ENCODE assay signal across 1 cellular context in the genomic region with DNA sequence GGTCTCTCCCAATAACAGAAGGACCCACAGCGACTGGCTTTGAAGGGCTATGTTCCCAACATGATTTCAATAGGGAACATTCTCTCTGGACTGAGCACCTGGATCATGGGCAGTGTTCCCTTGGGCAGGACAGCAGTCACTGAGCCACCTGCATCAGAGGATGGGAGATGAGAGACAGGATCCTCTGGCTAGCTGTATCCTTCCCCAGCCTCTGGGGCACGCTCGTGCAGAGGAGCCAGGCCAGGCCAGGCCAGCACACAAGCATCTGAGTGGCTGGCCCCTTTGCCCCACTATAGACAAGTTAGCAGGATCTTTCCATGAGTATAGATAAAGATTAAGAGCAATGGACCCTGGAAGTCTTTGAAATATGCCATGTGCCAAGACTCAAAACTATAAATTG.
TF ChIP-seq lines count a peak whose summit lies in the region.

No MANE protein-coding gene starts in this region.

TF ChIP-seq in WTC11, 78 proteins besides CTCF, POLR2A, EP300 and RAD21:
- TF ChIP-seq, protein P1, sequence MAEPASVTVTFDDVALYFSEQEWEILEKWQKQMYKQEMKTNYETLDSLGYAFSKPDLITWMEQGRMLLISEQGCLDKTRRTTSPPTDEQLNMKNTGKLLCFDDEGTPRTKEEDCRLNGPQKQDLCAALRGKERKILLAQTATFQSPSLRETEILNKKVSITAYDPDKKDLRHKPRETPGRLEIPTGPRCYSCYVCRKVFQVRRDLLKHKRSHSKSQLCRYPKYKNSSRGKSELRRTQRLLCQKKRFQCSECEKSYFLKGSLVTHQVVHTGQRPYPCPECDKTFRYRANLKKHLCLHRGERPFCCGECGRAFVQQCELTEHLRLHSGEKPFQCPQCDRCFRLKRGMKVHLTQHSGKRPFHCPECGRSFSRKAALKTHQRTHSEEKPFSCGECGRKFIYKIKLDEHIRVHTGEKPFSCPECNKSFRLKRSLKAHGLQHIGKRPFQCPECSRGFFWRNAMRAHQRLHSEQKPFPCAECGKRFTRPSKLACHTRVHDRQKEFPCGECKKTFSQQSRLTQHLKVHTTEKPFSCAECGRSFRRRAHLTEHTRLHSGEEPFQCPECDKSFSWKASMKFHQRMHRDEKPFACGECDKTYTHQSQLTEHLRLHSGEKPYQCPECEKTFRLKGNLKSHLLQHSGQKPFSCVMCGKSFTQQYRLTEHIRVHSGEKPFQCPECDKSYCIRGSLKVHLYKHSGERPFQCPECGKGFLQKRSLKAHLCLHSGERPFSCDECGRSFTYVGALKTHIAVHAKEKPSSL (CRISPR knock-in tag; conservative IDR thresholded peaks at IDR 0.05): no peak
- TF ChIP-seq JAZF1 (CRISPR knock-in tag; IDR thresholded peaks at IDR 0.05) (no peak), KAT7 (CRISPR knock-in tag; IDR thresholded peaks at IDR 0.05; ENCODE audit: borderline replicate concordance) (no peak), MYBL2 (CRISPR knock-in tag; IDR thresholded peaks at IDR 0.05) (no peak), ESRRA (CRISPR knock-in tag; IDR thresholded peaks at IDR 0.05; ENCODE audit: borderline replicate concordance) (no peak), JUN (CRISPR knock-in tag; IDR thresholded peaks at IDR 0.05) (no peak), ZNF263 (CRISPR knock-in tag; IDR thresholded peaks at IDR 0.05; ENCODE audit: low read depth) (no peak), OVOL2 (CRISPR knock-in tag; IDR thresholded peaks at IDR 0.05; ENCODE audit: borderline replicate concordance) (no peak)
- TF ChIP-seq, protein P2, sequence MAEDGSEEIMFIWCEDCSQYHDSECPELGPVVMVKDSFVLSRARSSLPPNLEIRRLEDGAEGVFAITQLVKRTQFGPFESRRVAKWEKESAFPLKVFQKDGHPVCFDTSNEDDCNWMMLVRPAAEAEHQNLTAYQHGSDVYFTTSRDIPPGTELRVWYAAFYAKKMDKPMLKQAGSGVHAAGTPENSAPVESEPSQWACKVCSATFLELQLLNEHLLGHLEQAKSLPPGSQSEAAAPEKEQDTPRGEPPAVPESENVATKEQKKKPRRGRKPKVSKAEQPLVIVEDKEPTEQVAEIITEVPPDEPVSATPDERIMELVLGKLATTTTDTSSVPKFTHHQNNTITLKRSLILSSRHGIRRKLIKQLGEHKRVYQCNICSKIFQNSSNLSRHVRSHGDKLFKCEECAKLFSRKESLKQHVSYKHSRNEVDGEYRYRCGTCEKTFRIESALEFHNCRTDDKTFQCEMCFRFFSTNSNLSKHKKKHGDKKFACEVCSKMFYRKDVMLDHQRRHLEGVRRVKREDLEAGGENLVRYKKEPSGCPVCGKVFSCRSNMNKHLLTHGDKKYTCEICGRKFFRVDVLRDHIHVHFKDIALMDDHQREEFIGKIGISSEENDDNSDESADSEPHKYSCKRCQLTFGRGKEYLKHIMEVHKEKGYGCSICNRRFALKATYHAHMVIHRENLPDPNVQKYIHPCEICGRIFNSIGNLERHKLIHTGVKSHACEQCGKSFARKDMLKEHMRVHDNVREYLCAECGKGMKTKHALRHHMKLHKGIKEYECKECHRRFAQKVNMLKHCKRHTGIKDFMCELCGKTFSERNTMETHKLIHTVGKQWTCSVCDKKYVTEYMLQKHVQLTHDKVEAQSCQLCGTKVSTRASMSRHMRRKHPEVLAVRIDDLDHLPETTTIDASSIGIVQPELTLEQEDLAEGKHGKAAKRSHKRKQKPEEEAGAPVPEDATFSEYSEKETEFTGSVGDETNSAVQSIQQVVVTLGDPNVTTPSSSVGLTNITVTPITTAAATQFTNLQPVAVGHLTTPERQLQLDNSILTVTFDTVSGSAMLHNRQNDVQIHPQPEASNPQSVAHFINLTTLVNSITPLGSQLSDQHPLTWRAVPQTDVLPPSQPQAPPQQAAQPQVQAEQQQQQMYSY (CRISPR knock-in tag; IDR thresholded peaks at IDR 0.05): no peak
- TF ChIP-seq, protein P3, sequence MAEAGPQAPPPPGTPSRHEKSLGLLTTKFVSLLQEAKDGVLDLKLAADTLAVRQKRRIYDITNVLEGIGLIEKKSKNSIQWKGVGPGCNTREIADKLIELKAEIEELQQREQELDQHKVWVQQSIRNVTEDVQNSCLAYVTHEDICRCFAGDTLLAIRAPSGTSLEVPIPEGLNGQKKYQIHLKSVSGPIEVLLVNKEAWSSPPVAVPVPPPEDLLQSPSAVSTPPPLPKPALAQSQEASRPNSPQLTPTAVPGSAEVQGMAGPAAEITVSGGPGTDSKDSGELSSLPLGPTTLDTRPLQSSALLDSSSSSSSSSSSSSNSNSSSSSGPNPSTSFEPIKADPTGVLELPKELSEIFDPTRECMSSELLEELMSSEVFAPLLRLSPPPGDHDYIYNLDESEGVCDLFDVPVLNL (CRISPR knock-in tag; IDR thresholded peaks at IDR 0.05; ENCODE audit: borderline replicate concordance, low read depth): no peak
- TF ChIP-seq, protein P4, sequence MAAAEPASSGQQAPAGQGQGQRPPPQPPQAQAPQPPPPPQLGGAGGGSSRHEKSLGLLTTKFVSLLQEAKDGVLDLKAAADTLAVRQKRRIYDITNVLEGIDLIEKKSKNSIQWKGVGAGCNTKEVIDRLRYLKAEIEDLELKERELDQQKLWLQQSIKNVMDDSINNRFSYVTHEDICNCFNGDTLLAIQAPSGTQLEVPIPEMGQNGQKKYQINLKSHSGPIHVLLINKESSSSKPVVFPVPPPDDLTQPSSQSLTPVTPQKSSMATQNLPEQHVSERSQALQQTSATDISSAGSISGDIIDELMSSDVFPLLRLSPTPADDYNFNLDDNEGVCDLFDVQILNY (CRISPR knock-in tag; IDR thresholded peaks at IDR 0.05): no peak
- TF ChIP-seq, protein P5, sequence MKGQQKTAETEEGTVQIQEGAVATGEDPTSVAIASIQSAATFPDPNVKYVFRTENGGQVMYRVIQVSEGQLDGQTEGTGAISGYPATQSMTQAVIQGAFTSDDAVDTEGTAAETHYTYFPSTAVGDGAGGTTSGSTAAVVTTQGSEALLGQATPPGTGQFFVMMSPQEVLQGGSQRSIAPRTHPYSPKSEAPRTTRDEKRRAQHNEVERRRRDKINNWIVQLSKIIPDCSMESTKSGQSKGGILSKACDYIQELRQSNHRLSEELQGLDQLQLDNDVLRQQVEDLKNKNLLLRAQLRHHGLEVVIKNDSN (CRISPR knock-in tag; IDR thresholded peaks at IDR 0.05): no peak
TF ChIP-seq in WTC11: peak in this region for 0.
